In genomic region chr19:31113250-31113685, GRCh38 we compare ENCODE assay signal across 20 cellular contexts.
DNase-seq lines count a peak whose midpoint lies in the region; ATAC-seq and TF ChIP-seq lines count a peak whose summit lies in the region.
"Had no signal": no experiment of that assay in that cellular context is flagged by ENCODE, and none has a peak within 500 bp of the region (broad histone marks: within the 10 kb centered on the region; RNA-seq: fewer than 3 reads in every experiment).

No MANE protein-coding gene starts in this region.

- H3K27ac ChIP-seq in IMR-90 (ENCODE audit: insufficient read depth, low read length) = no peak overlapping the region
- H3K27ac ChIP-seq in mammary epithelial cell (ENCODE audit: insufficient read depth, low read depth, low read length) = no peak overlapping the region
- H3K27ac ChIP-seq: right atrium auricular region, thyroid gland, WERI-Rb-1 had no signal

- peak; percentile 60 for ATAC-seq in IMR-90 (ENCODE audit: low read depth)
- ATAC-seq: GM12878; left cardiac atrium; mucosa of descending colon; stimulated activated naive B cell treated with anti-CD40 and anti-IgM and Interleukin-4, amounts not matched to agents 10 μg/mL and 1 μg/mL and 100 μg/mL, for 72 hours had no signal

- H2AFZ ChIP-seq in IMR-90 (replicated peaks; ENCODE audit: low read length, poor library complexity) (peak overlapping the region; percentile 64), mammary epithelial cell (ENCODE audit: low read depth, low read length) (no peak overlapping the region)

- H3K4me1 ChIP-seq in IMR-90 (ENCODE audit: control insufficient read depth, insufficient read depth, low read length) (0 out of 2 replicates have a peak, but pooled peaks cover 2% of the 10 kb centered on the region), mammary epithelial cell (ENCODE audit: insufficient read depth, low read length) (no peaks in the 10 kb centered on the region)
- H3K4me1 ChIP-seq: right atrium auricular region, thyroid gland had no signal

- H3K56ac ChIP-seq in IMR-90 (ENCODE audit: extremely low read depth, insufficient read depth, low read length) = 0 out of 2 replicates have a peak overlapping the region, but pooled peaks have one; percentile 24

- peak overlapping the region; percentile 62; the same call in 1 of the 2 replicates for H2BK120ac ChIP-seq in IMR-90 (ENCODE audit: low read depth, low read length)

- H3K18ac ChIP-seq in IMR-90 (ENCODE audit: low read depth, low read length) = no peak overlapping the region

- H2BK15ac ChIP-seq in IMR-90 (ENCODE audit: low read depth, low read length) = no peak overlapping the region

- in situ Hi-C loops in IMR-90 (cut with MboI; ENCODE audit: low sequenced_read_pairs) = no loop called here
- in situ Hi-C loops in mammary epithelial cell (cut with MboI; ENCODE audit: low sequenced_read_pairs in 2 of 2) = no loop called here

- peak overlapping the region; percentile 32 for H3K4ac ChIP-seq in IMR-90 (ENCODE audit: low read depth, low read length)

- H3K79me2 ChIP-seq in mammary epithelial cell (ENCODE audit: insufficient read depth, low read length) = no peaks in the 10 kb centered on the region

- H3K4me2 ChIP-seq in IMR-90 (ENCODE audit: low read depth, low read length) (no peak overlapping the region), mammary epithelial cell (ENCODE audit: insufficient read depth, low read depth, low read length) (no peak overlapping the region)

- no peak overlapping the region for H3K14ac ChIP-seq in IMR-90 (replicated peaks; ENCODE audit: low read depth, low read length)

- no CpG with 5 or more reads among the region's 2 CpGs for WGBS in IMR-90 (ENCODE audit: extremely low coverage in 2 of 2, insufficient read length in 1 of 2), 2 experiments
- WGBS in mammary epithelial cell (ENCODE audit: low coverage, missing lambda C conversion rate) = 67% methylated on average over 1 of the region's 2 CpGs

- DNase-seq in AG20443 (ENCODE audit: low spot score) (peak; percentile 26), IMR-90 (peak; percentile 39), astrocyte of the hippocampus (ENCODE audit: low read depth, low spot score) (peak; percentile 38), myocyte (ENCODE audit: low read depth) (peak; percentile 73), hypothalamus (lab: John Stamatoyannopoulos, UW) (no peak), NOMO-1 (lab: John Stamatoyannopoulos, UW; ENCODE audit: unreplicated experiment in 2 of 2) (no peak), NCI-H524 (lab: John Stamatoyannopoulos, UW) (no peak), mammary epithelial cell (no peak)
- DNase-seq: activated CD4-positive, alpha-beta T cell treated with anti-CD3 and anti-CD28 coated beads, Interleukin-2, amount 50 U/mL, for 48 hours; activated naive CD4-positive, alpha-beta T cell; aorta; left cardiac atrium; MM.1S; mucosa of descending colon; NCI-H1694 treated with DMSO at 0.1 percent for 48 hours; stimulated activated naive B cell treated with anti-CD40 and anti-IgM and Interleukin-4, amounts not matched to agents 10 μg/mL and 1 μg/mL and 100 μg/mL, for 72 hours; thyroid gland; WERI-Rb-1 had no signal

- H4K91ac ChIP-seq in IMR-90 (ENCODE audit: insufficient read depth, low read depth, low read length) = peak overlapping the region; percentile 0; the same call in 1 of the 2 replicates

- H4K5ac ChIP-seq in IMR-90 (ENCODE audit: low read depth, low read length) = no peak overlapping the region

- dilution Hi-C loops in IMR-90 (cut with HindIII; ENCODE audit: low sequenced_read_pairs, unreplicated experiment) (no loop called here), mammary epithelial cell (cut with HindIII; ENCODE audit: low sequenced_read_pairs) (no loop called here)

- BruUV-seq in IMR-90 (replicated peaks; lab: Mats Ljungman, UMichigan) (no TSS peak), mammary epithelial cell (replicated peaks; lab: Mats Ljungman, UMichigan) (no TSS peak)

- H3K9ac ChIP-seq in IMR-90 (ENCODE audit: low read depth, low read length) (no peak overlapping the region), mammary epithelial cell (ENCODE audit: insufficient read depth, low read length) (no peak overlapping the region)

- TF ChIP-seq CTCF in IMR-90 (conservative IDR thresholded peaks at IDR 0.05; ENCODE audit: low read depth, low read length) = no peak
- TF ChIP-seq CTCF in mammary epithelial cell (conservative IDR thresholded peaks at IDR 0.05 in 1 of 2, IDR thresholded peaks at IDR 0.05 in 1 of 2; ENCODE audit: extremely low read depth in 1 of 2, insufficient read depth in 1 of 2, low read depth in 1 of 2, low read length in 2 of 2) = no peak

- no peak overlapping the region for H2AK9ac ChIP-seq in IMR-90 (replicated peaks; ENCODE audit: low read depth, low read length, poor library complexity)

- H3K79me1 ChIP-seq in IMR-90 (ENCODE audit: low read depth in 1 of 2, low read length in 2 of 2) = no peaks in the 10 kb centered on the region

- CTCF ChIA-PET in IMR-90 (lab: Yijun Ruan, JAX) (interaction anchor here (0.7 to 0.8 kb wide), 2 partner anchors 59 to 387 kb away, joined by 3 to 4 read pairs; no protein-coding TSS in a partner anchor), mammary epithelial cell (lab: Charles Lee; ENCODE audit: low non-redundant PET) (no interaction called here)

- no peaks in the 10 kb centered on the region; the same call in 1 of the 2 replicates for H3K27me3 ChIP-seq in IMR-90 (ENCODE audit: control insufficient read depth, insufficient read depth, low read length)
- no peaks in the 10 kb centered on the region for H3K27me3 ChIP-seq in mammary epithelial cell (ENCODE audit: insufficient read depth, low read length)
- H3K27me3 ChIP-seq: right atrium auricular region, thyroid gland had no signal

- peak overlapping the region; percentile 39 for H2AK5ac ChIP-seq in IMR-90 (ENCODE audit: low read depth, low read length)

- intact Hi-C loops in IMR-90 (cut with micrococcal nuclease) (loop anchor here (5.0 to 10.0 kb wide), 3 partner anchors 204 to 929 kb away; no protein-coding TSS in a partner anchor), mammary epithelial cell (cut with micrococcal nuclease) (loop anchor here (5.0 to 10.0 kb wide), 2 partner anchors 144 to 428 kb away; no protein-coding TSS in a partner anchor)

- H3K23ac ChIP-seq in IMR-90 (ENCODE audit: low read depth, low read length) = no peak overlapping the region

- peak overlapping the region; percentile 35 for H2BK5ac ChIP-seq in IMR-90 (ENCODE audit: low read depth, low read length, poor library complexity, severe bottlenecking)

- H4K8ac ChIP-seq in IMR-90 (ENCODE audit: low read depth in 2 of 2, low read length in 2 of 2) = peak overlapping the region in 1 of 2 experiments; percentile 62; a peak in 2 of 4 replicates

- peaks cover 7% of the 10 kb centered on the region; the same call in 1 of the 2 replicates for H3K9me1 ChIP-seq in IMR-90 (ENCODE audit: insufficient read depth, low read length)

- no peak for TF ChIP-seq RAD21 in IMR-90 (IDR thresholded peaks at IDR 0.05; ENCODE audit: low read length)

- H3K4me3 ChIP-seq in IMR-90 (ENCODE audit: insufficient read depth, low read depth, low read length) (no peak overlapping the region), mammary epithelial cell (replicated peaks in 1 of 3; ENCODE audit: insufficient read depth in 1 of 3, low read depth in 2 of 3, low read length in 3 of 3) (no peak overlapping the region)
- H3K4me3 ChIP-seq: GM12878, mucosa of descending colon, right atrium auricular region, thyroid gland had no signal

- H2BK20ac ChIP-seq in IMR-90 (ENCODE audit: low read depth, low read length) = peak overlapping the region; percentile 59

- H4K20me1 ChIP-seq in IMR-90 (ENCODE audit: insufficient read depth, low read length) = no peaks in the 10 kb centered on the region
- H4K20me1 ChIP-seq in mammary epithelial cell (ENCODE audit: insufficient read depth, low read length) = no peaks in the 10 kb centered on the region

- H3K9me3 ChIP-seq in IMR-90 (ENCODE audit: control insufficient read depth, insufficient read depth, low read length) = no peaks in the 10 kb centered on the region
- no peaks in the 10 kb centered on the region for H3K9me3 ChIP-seq in mammary epithelial cell (replicated peaks; ENCODE audit: insufficient read depth, low read length)
- H3K9me3 ChIP-seq: mucosa of descending colon, right atrium auricular region, thyroid gland had no signal

- POLR2A ChIA-PET in IMR-90 (lab: Charles Lee; ENCODE audit: unreplicated experiment) = no interaction called here

- no peaks in the 10 kb centered on the region for H3K36me3 ChIP-seq in IMR-90 (ENCODE audit: control insufficient read depth, insufficient read depth, low read length)
- no peaks in the 10 kb centered on the region for H3K36me3 ChIP-seq in mammary epithelial cell (ENCODE audit: insufficient read depth, low read length)
- H3K36me3 ChIP-seq: right atrium auricular region, thyroid gland, WERI-Rb-1 had no signal

- TF ChIP-seq POLR2A in IMR-90 (IDR thresholded peaks at IDR 0.05; ENCODE audit: low read depth, low read length) = no peak

TF ChIP-seq in IMR-90, 13 proteins besides CTCF, POLR2A, EP300 and RAD21:
- TF ChIP-seq ELK1 (IDR thresholded peaks at IDR 0.05; ENCODE audit: borderline replicate concordance, low read depth, low read length) (no peak), USF2 (IDR thresholded peaks at IDR 0.05; ENCODE audit: low read depth, low read length) (no peak), BHLHE40 (IDR thresholded peaks at IDR 0.05; ENCODE audit: low read depth, low read length) (peak; percentile 38; the same call in 1 of the 2 replicates), SMC3 (IDR thresholded peaks at IDR 0.05; ENCODE audit: low read depth, low read length) (no peak), MXI1 (IDR thresholded peaks at IDR 0.05; ENCODE audit: borderline replicate concordance, low read depth, low read length) (no peak)

Comparison
In these comparisons a context has a peak if more than half of its experiments do, and no peak if none do; other contexts are left out.
1. DNase-seq: peak in AG20443 (single experiment), IMR-90 (single experiment), astrocyte of the hippocampus (single experiment) and myocyte (single experiment); none in hypothalamus (0 of 51), NOMO-1 (0 of 2), NCI-H524 (0 of 2) and mammary epithelial cell (single experiment).